Comparison of ENCODE assay signal across 22 cellular contexts in genomic region chr19:31897292-31897691, GRCh38.
"Had no signal": no experiment of that assay in that cellular context is flagged by ENCODE, and none has a peak within 500 bp of the region (broad histone marks: within the 10 kb centered on the region; RNA-seq: fewer than 3 reads in every experiment).

No MANE protein-coding gene starts in this region.

- H3K4me1 ChIP-seq: colonic mucosa, esophagus squamous epithelium, foreskin keratinocyte, gastrocnemius medialis, gastroesophageal sphincter, heart left ventricle, heart right ventricle had no signal

- H3K27me3 ChIP-seq: colonic mucosa, esophagus squamous epithelium, foreskin keratinocyte, gastrocnemius medialis, gastroesophageal sphincter, heart left ventricle, heart right ventricle had no signal

- DNase-seq: colonic mucosa; cortex of kidney; dermis blood vessel endothelial cell; dorsolateral prefrontal cortex; effector CD4-positive, alpha-beta T cell; effector CD8-positive, alpha-beta T cell; effector memory CD4-positive, alpha-beta T cell; effector memory CD8-positive, alpha-beta T cell; endodermal cell; erythroblast; esophagus squamous epithelium; foreskin fibroblast; foreskin keratinocyte; foreskin melanocyte; gastrocnemius medialis; glutamatergic neuron; head of caudate nucleus; heart left ventricle; heart right ventricle had no signal

- H3K36me3 ChIP-seq: colonic mucosa, esophagus squamous epithelium, gastrocnemius medialis, gastroesophageal sphincter, heart left ventricle, heart right ventricle had no signal

- H3K4me3 ChIP-seq: colonic mucosa, coronary artery, dorsolateral prefrontal cortex, esophagus squamous epithelium, gastrocnemius medialis, gastroesophageal sphincter, heart left ventricle, heart right ventricle had no signal

- H3K9me3 ChIP-seq: colonic mucosa, gastrocnemius medialis had no signal

- H3K27ac ChIP-seq: colonic mucosa, coronary artery, dorsolateral prefrontal cortex, epithelial cell of prostate, esophagus squamous epithelium, foreskin keratinocyte, gastrocnemius medialis, gastroesophageal sphincter, heart left ventricle, heart right ventricle had no signal
